ENCODE assay signal across 8 cellular contexts in the genomic region with DNA sequence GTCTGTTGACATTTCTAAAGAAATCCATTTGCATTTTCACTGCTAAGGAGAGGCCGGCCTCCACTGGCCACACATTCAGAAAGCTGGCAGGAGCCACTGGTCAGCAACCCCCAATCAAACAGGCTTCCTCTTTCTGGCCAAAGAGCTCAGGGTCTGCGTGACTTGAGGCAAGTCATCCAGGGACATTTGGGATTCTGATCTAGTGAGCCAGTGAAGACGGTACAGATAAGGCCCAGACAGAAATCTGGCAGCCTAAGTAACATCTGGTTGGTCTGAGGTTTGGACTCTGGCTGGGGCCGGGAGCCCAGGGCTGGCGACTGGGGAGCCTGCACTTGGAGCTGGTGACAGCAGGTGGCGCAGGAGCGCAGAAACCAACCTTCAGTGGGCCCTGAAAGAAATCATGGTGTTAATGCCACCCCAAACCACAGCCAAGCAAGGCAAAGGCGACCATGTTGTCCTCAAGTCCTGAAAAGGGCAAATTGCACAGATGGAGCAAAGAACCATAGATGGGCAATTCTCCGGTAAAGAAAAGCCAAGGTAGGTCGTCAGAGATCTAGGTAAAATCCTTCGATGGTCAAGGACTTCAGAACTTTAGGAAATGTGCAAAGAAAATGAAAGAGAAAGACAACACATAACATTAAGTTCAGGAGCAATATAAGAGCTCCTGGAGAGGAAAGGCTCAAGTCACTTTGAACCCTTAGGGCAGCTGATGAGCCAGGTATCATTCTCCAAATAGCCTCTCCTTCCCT.
DNase-seq lines count a peak whose midpoint lies in the region; ATAC-seq lines count a peak whose summit lies in the region.

No MANE protein-coding gene starts in this region.

- H3K27ac ChIP-seq in layer of hippocampus (ENCODE audit: low read depth, low read length) = peak overlapping the region; percentile 69

- ATAC-seq in GM19043 (IDR thresholded peaks at IDR 0.05; ENCODE audit: low read depth, unreplicated experiment) = peak; percentile 82
- peak; percentile 76 for ATAC-seq in HG03442 (IDR thresholded peaks at IDR 0.05; ENCODE audit: unreplicated experiment)
- ATAC-seq in HG03469 (IDR thresholded peaks at IDR 0.05; ENCODE audit: unreplicated experiment) = no peak

- DNase-seq in CMK (ENCODE audit: low read depth) (peak; percentile 90), RKO (ENCODE audit: low spot score) (peak; percentile 51), cerebellar cortex (ENCODE audit: low spot score) (peak; percentile 19)
- peak; percentile 5 for DNase-seq in stimulated activated CD4-positive, alpha-beta T cell treated with anti-CD3 and anti-CD28 coated beads, Interleukin-4, amount 100 ng/mL, for 24 hours

- H3K27me3 ChIP-seq in layer of hippocampus (ENCODE audit: control insufficient read depth, insufficient read depth, low read length) = no peaks in the 10 kb centered on the region

Comparison
In these comparisons a context has a peak if more than half of its experiments do, and no peak if none do; other contexts are left out.
1. DNase-seq: peak in every context shown above with its lines; median percentile 90 in CMK; 51 in RKO; 19 in cerebellar cortex; 5 in stimulated activated CD4-positive, alpha-beta T cell treated with anti-CD3 and anti-CD28 coated beads, Interleukin-4, amount 100 ng/mL, for 24 hours.